ENCODE assay signal across 22 cellular contexts in genomic region chr2:120150040-120150482, GRCh38.
"Had no signal": no experiment of that assay in that cellular context is flagged by ENCODE, and none has a peak within 500 bp of the region (broad histone marks: within the 10 kb centered on the region; RNA-seq: fewer than 3 reads in every experiment).

No MANE protein-coding gene starts in this region.

- H3K4me3 ChIP-seq: left lung, lower lobe of right lung, prostate gland, right atrium auricular region, stomach, thyroid gland, vagina had no signal

- H3K36me3 ChIP-seq: lower lobe of right lung, prostate gland had no signal

- DNase-seq: cortex of kidney; effector memory CD8-positive, alpha-beta T cell; head of caudate nucleus; left cardiac atrium; left lung; lower lobe of right lung; naive thymus-derived CD8-positive, alpha-beta T cell; nephron progenitor cell; nucleus accumbens; stimulated activated CD4-positive, alpha-beta T cell treated with anti-CD3 and anti-CD28 coated beads, Interleukin-2, amount 100 ng/mL, for 24 hours; stimulated activated CD4-positive, alpha-beta T cell treated with anti-CD3 and anti-CD28 coated beads, Interleukin-4, amount 100 ng/mL, for 24 hours; stimulated activated naive CD4-positive, alpha-beta T cell treated with Interleukin-2 at 50 U/mL for 16 hours; stomach; thyroid gland; trophoblast cell had no signal

- H3K4me1 ChIP-seq: left lung, lower lobe of right lung, prostate gland, right atrium auricular region, stomach, thyroid gland, vagina had no signal

- H3K9me3 ChIP-seq: prostate gland, thyroid gland had no signal

- ATAC-seq: effector memory CD8-positive, alpha-beta T cell; esophagus mucosa; left cardiac atrium; left lung; lower lobe of right lung; naive thymus-derived CD8-positive, alpha-beta T cell; sciatic nerve; stimulated activated effector memory CD8-positive, alpha-beta T cell treated with anti-CD3 and anti-CD28 coated beads, Interleukin-12 subunit alpha, Interleukin-12 subunit beta, amount 100 ng/mL, for 72 hours had no signal

- H3K27ac ChIP-seq: epithelial cell of prostate, left lung, lower lobe of right lung, prostate gland, right atrium auricular region, stomach, thyroid gland, vagina had no signal

- H3K27me3 ChIP-seq: left lung, right atrium auricular region, stomach, thyroid gland, vagina had no signal
